ENCODE assay signal across 2 cellular contexts in the genomic region with DNA sequence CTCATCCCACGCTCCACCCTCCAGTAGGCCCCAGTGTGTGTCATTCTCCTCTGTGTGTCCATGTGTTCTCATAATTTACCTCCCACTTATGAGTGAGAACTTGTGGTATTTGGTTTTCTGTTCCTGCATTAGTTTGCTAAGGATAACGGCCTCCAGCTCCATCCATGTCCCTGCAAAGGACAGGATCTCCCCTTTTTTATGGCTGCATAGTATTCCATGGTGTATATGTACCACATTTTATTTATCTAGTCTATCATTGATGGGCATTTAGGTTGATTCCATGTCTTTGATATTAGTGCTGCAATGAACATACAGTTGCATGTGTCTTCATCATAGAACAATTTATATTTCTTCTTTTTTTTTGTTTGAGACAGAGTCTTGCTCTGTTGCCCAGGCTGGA. TPM values are rescaled to one million over a fixed set of nuclear protein-coding genes. Genes with fewer than 3 reads are reported as not detected.
"Had no signal": no experiment of that assay in that cellular context is flagged by ENCODE, and none has a peak within 500 bp of the region (broad histone marks: within the 10 kb centered on the region; RNA-seq: fewer than 3 reads in every experiment).

No MANE protein-coding gene starts in this region.

RNA-seq across cellular contexts. Expression of a gene that starts 24.1 kb away (rescaled TPM):
- total RNA-seq: G401, GM12878 had no signal
